ENCODE assay signal across 1 cellular context in the genomic region with DNA sequence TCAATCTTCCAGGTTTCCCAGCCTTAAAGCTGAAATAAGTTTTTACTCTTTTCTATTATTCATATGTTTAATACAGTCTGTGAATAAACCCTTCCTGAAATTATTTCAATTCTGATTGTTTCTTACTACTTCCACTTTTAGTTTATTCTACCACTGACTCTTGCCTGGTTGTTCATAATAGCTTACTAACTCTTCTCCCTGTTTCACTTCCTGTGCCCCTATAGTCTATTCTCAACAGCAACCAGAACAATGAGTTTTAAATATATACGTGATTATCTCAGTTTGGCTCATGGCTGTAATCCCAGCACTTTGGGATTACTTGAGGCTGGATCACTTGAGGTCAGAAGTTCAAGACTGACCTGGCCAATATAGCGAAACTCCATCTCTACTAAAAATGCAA.
TF ChIP-seq lines count a peak whose summit lies in the region.

No MANE protein-coding gene starts in this region.

TF ChIP-seq in GM12878, 131 proteins besides CTCF, POLR2A, EP300 and RAD21 (continued from another document):
- TF ChIP-seq, protein P1, sequence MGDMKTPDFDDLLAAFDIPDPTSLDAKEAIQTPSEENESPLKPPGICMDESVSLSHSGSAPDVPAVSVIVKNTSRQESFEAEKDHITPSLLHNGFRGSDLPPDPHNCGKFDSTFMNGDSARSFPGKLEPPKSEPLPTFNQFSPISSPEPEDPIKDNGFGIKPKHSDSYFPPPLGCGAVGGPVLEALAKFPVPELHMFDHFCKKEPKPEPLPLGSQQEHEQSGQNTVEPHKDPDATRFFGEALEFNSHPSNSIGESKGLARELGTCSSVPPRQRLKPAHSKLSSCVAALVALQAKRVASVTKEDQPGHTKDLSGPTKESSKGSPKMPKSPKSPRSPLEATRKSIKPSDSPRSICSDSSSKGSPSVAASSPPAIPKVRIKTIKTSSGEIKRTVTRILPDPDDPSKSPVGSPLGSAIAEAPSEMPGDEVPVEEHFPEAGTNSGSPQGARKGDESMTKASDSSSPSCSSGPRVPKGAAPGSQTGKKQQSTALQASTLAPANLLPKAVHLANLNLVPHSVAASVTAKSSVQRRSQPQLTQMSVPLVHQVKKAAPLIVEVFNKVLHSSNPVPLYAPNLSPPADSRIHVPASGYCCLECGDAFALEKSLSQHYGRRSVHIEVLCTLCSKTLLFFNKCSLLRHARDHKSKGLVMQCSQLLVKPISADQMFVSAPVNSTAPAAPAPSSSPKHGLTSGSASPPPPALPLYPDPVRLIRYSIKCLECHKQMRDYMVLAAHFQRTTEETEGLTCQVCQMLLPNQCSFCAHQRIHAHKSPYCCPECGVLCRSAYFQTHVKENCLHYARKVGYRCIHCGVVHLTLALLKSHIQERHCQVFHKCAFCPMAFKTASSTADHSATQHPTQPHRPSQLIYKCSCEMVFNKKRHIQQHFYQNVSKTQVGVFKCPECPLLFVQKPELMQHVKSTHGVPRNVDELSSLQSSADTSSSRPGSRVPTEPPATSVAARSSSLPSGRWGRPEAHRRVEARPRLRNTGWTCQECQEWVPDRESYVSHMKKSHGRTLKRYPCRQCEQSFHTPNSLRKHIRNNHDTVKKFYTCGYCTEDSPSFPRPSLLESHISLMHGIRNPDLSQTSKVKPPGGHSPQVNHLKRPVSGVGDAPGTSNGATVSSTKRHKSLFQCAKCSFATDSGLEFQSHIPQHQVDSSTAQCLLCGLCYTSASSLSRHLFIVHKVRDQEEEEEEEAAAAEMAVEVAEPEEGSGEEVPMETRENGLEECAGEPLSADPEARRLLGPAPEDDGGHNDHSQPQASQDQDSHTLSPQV (IDR thresholded peaks at IDR 0.05) = no peak
- no peak for TF ChIP-seq RCOR1 (conservative IDR thresholded peaks at IDR 0.05; ENCODE audit: low read depth, low read length)
- TF ChIP-seq, protein P2, sequence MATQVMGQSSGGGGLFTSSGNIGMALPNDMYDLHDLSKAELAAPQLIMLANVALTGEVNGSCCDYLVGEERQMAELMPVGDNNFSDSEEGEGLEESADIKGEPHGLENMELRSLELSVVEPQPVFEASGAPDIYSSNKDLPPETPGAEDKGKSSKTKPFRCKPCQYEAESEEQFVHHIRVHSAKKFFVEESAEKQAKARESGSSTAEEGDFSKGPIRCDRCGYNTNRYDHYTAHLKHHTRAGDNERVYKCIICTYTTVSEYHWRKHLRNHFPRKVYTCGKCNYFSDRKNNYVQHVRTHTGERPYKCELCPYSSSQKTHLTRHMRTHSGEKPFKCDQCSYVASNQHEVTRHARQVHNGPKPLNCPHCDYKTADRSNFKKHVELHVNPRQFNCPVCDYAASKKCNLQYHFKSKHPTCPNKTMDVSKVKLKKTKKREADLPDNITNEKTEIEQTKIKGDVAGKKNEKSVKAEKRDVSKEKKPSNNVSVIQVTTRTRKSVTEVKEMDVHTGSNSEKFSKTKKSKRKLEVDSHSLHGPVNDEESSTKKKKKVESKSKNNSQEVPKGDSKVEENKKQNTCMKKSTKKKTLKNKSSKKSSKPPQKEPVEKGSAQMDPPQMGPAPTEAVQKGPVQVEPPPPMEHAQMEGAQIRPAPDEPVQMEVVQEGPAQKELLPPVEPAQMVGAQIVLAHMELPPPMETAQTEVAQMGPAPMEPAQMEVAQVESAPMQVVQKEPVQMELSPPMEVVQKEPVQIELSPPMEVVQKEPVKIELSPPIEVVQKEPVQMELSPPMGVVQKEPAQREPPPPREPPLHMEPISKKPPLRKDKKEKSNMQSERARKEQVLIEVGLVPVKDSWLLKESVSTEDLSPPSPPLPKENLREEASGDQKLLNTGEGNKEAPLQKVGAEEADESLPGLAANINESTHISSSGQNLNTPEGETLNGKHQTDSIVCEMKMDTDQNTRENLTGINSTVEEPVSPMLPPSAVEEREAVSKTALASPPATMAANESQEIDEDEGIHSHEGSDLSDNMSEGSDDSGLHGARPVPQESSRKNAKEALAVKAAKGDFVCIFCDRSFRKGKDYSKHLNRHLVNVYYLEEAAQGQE (IDR thresholded peaks at IDR 0.05; ENCODE audit: low read depth, low read length) = no peak
- TF ChIP-seq CEBPB (IDR thresholded peaks at IDR 0.05; ENCODE audit: borderline replicate concordance in 1 of 2, low read depth in 2 of 2, low read length in 2 of 2) = no peak
- TF ChIP-seq SMAD5 (IDR thresholded peaks at IDR 0.05; ENCODE audit: low read depth) = no peak
- TF ChIP-seq JUND (IDR thresholded peaks at IDR 0.05; ENCODE audit: low read depth, low read length) = no peak
- no peak for TF ChIP-seq TCF12 (IDR thresholded peaks at IDR 0.05; ENCODE audit: low read depth, low read length)
- TF ChIP-seq HDAC6 (IDR thresholded peaks at IDR 0.05; ENCODE audit: unreplicated experiment) = no peak
- TF ChIP-seq BHLHE40 (IDR thresholded peaks at IDR 0.05; ENCODE audit: borderline replicate concordance in 1 of 2, low read depth in 2 of 2, low read length in 1 of 2) = no peak
- no peak for TF ChIP-seq HDGF (IDR thresholded peaks at IDR 0.05)
- TF ChIP-seq POU2F2 (IDR thresholded peaks at IDR 0.05; ENCODE audit: borderline replicate concordance, low read depth, low read length) = no peak
- no peak for TF ChIP-seq ZNF217 (IDR thresholded peaks at IDR 0.05)
- TF ChIP-seq IKZF2 (IDR thresholded peaks at IDR 0.05) = peak; percentile 36 to 46; a peak in 1 of 4 replicates
- TF ChIP-seq, protein P3, sequence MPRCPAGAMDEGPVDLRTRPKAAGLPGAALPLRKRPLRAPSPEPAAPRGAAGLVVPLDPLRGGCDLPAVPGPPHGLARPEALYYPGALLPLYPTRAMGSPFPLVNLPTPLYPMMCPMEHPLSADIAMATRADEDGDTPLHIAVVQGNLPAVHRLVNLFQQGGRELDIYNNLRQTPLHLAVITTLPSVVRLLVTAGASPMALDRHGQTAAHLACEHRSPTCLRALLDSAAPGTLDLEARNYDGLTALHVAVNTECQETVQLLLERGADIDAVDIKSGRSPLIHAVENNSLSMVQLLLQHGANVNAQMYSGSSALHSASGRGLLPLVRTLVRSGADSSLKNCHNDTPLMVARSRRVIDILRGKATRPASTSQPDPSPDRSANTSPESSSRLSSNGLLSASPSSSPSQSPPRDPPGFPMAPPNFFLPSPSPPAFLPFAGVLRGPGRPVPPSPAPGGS (IDR thresholded peaks at IDR 0.05; ENCODE audit: borderline replicate concordance, insufficient read depth, low read depth, low read length, poor library complexity, severe bottlenecking) = no peak
- TF ChIP-seq SMARCA5 (IDR thresholded peaks at IDR 0.05) = no peak
- TF ChIP-seq, protein P4, sequence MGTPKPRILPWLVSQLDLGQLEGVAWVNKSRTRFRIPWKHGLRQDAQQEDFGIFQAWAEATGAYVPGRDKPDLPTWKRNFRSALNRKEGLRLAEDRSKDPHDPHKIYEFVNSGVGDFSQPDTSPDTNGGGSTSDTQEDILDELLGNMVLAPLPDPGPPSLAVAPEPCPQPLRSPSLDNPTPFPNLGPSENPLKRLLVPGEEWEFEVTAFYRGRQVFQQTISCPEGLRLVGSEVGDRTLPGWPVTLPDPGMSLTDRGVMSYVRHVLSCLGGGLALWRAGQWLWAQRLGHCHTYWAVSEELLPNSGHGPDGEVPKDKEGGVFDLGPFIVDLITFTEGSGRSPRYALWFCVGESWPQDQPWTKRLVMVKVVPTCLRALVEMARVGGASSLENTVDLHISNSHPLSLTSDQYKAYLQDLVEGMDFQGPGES (IDR thresholded peaks at IDR 0.05) = no peak
- no peak for TF ChIP-seq MTA3 (IDR thresholded peaks at IDR 0.05; ENCODE audit: borderline replicate concordance, low read length)
- no peak for TF ChIP-seq ZNF622 (IDR thresholded peaks at IDR 0.05)
